8 cellular contexts compared by ENCODE assay signal in genomic region chr12:48351022-48351708, GRCh38. TPM values are rescaled to one million over a fixed set of nuclear protein-coding genes. Genes with fewer than 3 reads are reported as not detected.
DNase-seq lines count a peak whose midpoint lies in the region; ATAC-seq and TF ChIP-seq lines count a peak whose summit lies in the region.

No MANE protein-coding gene starts in this region.

- no peaks in the 10 kb centered on the region for H3K9me3 ChIP-seq in Peyer's patch
- H3K9me3 ChIP-seq in duodenal mucosa (ENCODE audit: control insufficient read depth in 1 of 2, low read length in 2 of 2) = no peaks in the 10 kb centered on the region
- H3K9me3 ChIP-seq in upper lobe of left lung = no peaks in the 10 kb centered on the region

- intact Hi-C loops in CD14-positive monocyte (cut with micrococcal nuclease) = loop anchor here (5.0 kb wide), 1 partner anchor 154 kb away; no protein-coding TSS in a partner anchor

- H3K4me3 Mint-ChIP-seq in CD14-positive monocyte (peak overlapping the region; percentile 91 to 94), memory B cell (peak overlapping the region; percentile 86)

- peaks cover 0 to 2% (median 0%) of the 10 kb centered on the region in 7 donors for H3K9me3 Mint-ChIP-seq in CD14-positive monocyte
- no peaks in the 10 kb centered on the region for H3K9me3 Mint-ChIP-seq in memory B cell

- TF ChIP-seq POLR2A in Peyer's patch (IDR thresholded peaks at IDR 0.05) (peak; percentile 17 to 32), upper lobe of left lung (IDR thresholded peaks at IDR 0.05) (peak in 2 of 4 donors; percentile 41 to 59)

- ATAC-seq in GM19043 (IDR thresholded peaks at IDR 0.05; ENCODE audit: low read depth, unreplicated experiment) (peak; percentile 54), HG03457 (IDR thresholded peaks at IDR 0.05; ENCODE audit: unreplicated experiment) (peak; percentile 25), memory B cell (ENCODE audit: low read depth) (peak; percentile 7), upper lobe of left lung (ENCODE audit: low FRiP score in 2 of 2) (peak; percentile 71 to 87), GM19324 (IDR thresholded peaks at IDR 0.05; ENCODE audit: low FRiP score, unreplicated experiment) (no peak)

- H3K4me1 ChIP-seq in Peyer's patch = peaks cover 0 to 8% (median 0%) of the 10 kb centered on the region in 4 donors
- H3K4me1 ChIP-seq in duodenal mucosa (ENCODE audit: control insufficient read depth in 1 of 2, insufficient read depth in 2 of 2, low read length in 2 of 2) = peaks cover 9 to 10% of the 10 kb centered on the region in 2 donors
- H3K4me1 ChIP-seq in upper lobe of left lung = peaks cover 7 to 21% (median 20%) of the 10 kb centered on the region in 4 donors

- H3K9ac ChIP-seq in duodenal mucosa (ENCODE audit: low read depth in 1 of 2, low read length in 2 of 2) = peak overlapping the region; percentile 81 to 85

- H3K4me1 Mint-ChIP-seq in CD14-positive monocyte (peaks cover 36% of the 10 kb centered on the region), memory B cell (peaks cover 18% of the 10 kb centered on the region)

- no peak for TF ChIP-seq EP300 in upper lobe of left lung (IDR thresholded peaks at IDR 0.05)

- H3K27ac ChIP-seq in Peyer's patch (peak overlapping the region; percentile 85 to 98 (median 92)), duodenal mucosa (ENCODE audit: low read depth, low read length) (peak overlapping the region; percentile 84), upper lobe of left lung (peak overlapping the region; percentile 92 to 97 (median 96))

- TF ChIP-seq CTCF in CD14-positive monocyte (IDR thresholded peaks at IDR 0.05) (no peak), Peyer's patch (IDR thresholded peaks at IDR 0.05) (no peak), upper lobe of left lung (IDR thresholded peaks at IDR 0.05) (peak in 3 of 6 experiments; percentile 12 to 28 (median 19))

- 3% methylated on average over 13 to 27 of the region's 36 CpGs for WGBS in upper lobe of left lung, 2 donors

- no peaks in the 10 kb centered on the region for H3K27me3 ChIP-seq in Peyer's patch
- no peaks in the 10 kb centered on the region for H3K27me3 ChIP-seq in duodenal mucosa (ENCODE audit: control insufficient read depth in 1 of 2, insufficient read depth in 2 of 2, low read length in 2 of 2)
- no peaks in the 10 kb centered on the region for H3K27me3 ChIP-seq in upper lobe of left lung

- H3K27me3 Mint-ChIP-seq in CD14-positive monocyte (ENCODE audit: low read depth in 3 of 3) = peaks cover 0 to 3% (median 0%) of the 10 kb centered on the region in 3 donors
- no peaks in the 10 kb centered on the region for H3K27me3 Mint-ChIP-seq in memory B cell

- H3K4me3 ChIP-seq in Peyer's patch (peak overlapping the region; percentile 62 to 97 (median 74)), duodenal mucosa (ENCODE audit: low read depth in 1 of 2, low read length in 2 of 2) (peak overlapping the region; percentile 92), upper lobe of left lung (peak overlapping the region; percentile 30 to 91 (median 76))

- H3K36me3 Mint-ChIP-seq in CD14-positive monocyte (peaks cover 23% of the 10 kb centered on the region in 2 donors), memory B cell (peaks cover 11% of the 10 kb centered on the region)

- H3K36me3 ChIP-seq in Peyer's patch = peaks cover 0 to 17% (median 0%) of the 10 kb centered on the region in 3 donors
- H3K36me3 ChIP-seq in duodenal mucosa (ENCODE audit: control insufficient read depth in 1 of 2, insufficient read depth in 2 of 2, low read length in 2 of 2) = peaks cover 10 to 19% of the 10 kb centered on the region in 2 donors
- H3K36me3 ChIP-seq in upper lobe of left lung = peaks cover 0 to 19% (median 15%) of the 10 kb centered on the region in 4 donors

- H3K27ac Mint-ChIP-seq in CD14-positive monocyte (peak overlapping the region; percentile 85 to 96 (median 95)), memory B cell (peak overlapping the region; percentile 80)

- DNase-seq in CD14-positive monocyte (ENCODE audit: low spot score) = peak; percentile 55
- DNase-seq in Peyer's patch = peak in 1 of 3 donors; percentile 82
- peak in 1 of 2 donors; percentile 31 for DNase-seq in memory B cell (ENCODE audit: low spot score in 2 of 2)
- DNase-seq in upper lobe of left lung = peak in 1 of 2 donors; percentile 83

RNA-seq across cellular contexts. Expression of gene ZNF641, which starts 0.4 kb away (rescaled TPM):
- polyA plus RNA-seq in CD14-positive monocyte = 10 to 100 TPM; 12.1 to 12.6 TPM
- total RNA-seq in Peyer's patch = 10 to 100 TPM; 11.7 to 50.3 (median 17.0) TPM
- total RNA-seq in upper lobe of left lung = 10 to 100 TPM; 16.8 to 60.8 (median 24.6) TPM
